1 cellular context compared by ENCODE assay signal in genomic region chr5:76393035-76393680, GRCh38.
TF ChIP-seq lines count a peak whose summit lies in the region.

No MANE protein-coding gene starts in this region.

TF ChIP-seq in H1, 55 proteins besides CTCF, POLR2A, EP300 and RAD21:
- TF ChIP-seq BRCA1 (IDR thresholded peaks at IDR 0.05; ENCODE audit: low read depth, low read length) (no peak), SP2 (IDR thresholded peaks at IDR 0.05; ENCODE audit: low read length) (no peak), USF2 (IDR thresholded peaks at IDR 0.05; ENCODE audit: low read length) (no peak), ZNF274 (IDR thresholded peaks at IDR 0.05; ENCODE audit: borderline replicate concordance, extremely low read depth, low read length) (no peak), CHD7 (IDR thresholded peaks at IDR 0.05; ENCODE audit: insufficient replicate concordance, low read length) (no peak), SP4 (IDR thresholded peaks at IDR 0.05; ENCODE audit: low read length) (no peak), TEAD4 (IDR thresholded peaks at IDR 0.05; ENCODE audit: low read depth, low read length) (no peak), PHF8 (conservative IDR thresholded peaks at IDR 0.05; ENCODE audit: low read depth, low read length) (no peak), NANOG (IDR thresholded peaks at IDR 0.05; ENCODE audit: insufficient read depth, low read depth, low read length, poor library complexity, severe bottlenecking) (no peak), GABPA (IDR thresholded peaks at IDR 0.05; ENCODE audit: borderline replicate concordance, insufficient read depth, low read length) (no peak), FOSL1 (IDR thresholded peaks at IDR 0.05; ENCODE audit: insufficient read depth, low read depth, low read length) (no peak), ASH2L (IDR thresholded peaks at IDR 0.05; ENCODE audit: low read length) (no peak), SIRT6 (IDR thresholded peaks at IDR 0.05; ENCODE audit: low read length) (no peak), JUND (IDR thresholded peaks at IDR 0.05; ENCODE audit: low read length) (no peak), E2F6 (IDR thresholded peaks at IDR 0.05) (no peak), TAF7 (optimal IDR thresholded peaks at IDR 0.05; ENCODE audit: borderline replicate concordance, low read depth, low read length) (no peak)
TF ChIP-seq in H1: peak in this region for 0.
